Comparison of ENCODE assay signal across 1 cellular context in genomic region chr17:78127240-78127887, GRCh38.
TF ChIP-seq lines count a peak whose summit lies in the region.

No MANE protein-coding gene starts in this region.

TF ChIP-seq in HepG2, 621 proteins besides CTCF, POLR2A, EP300 and RAD21 (continued from another document and continues in another):
- TF ChIP-seq CSRNP1 (CRISPR knock-in tag; IDR thresholded peaks at IDR 0.05) (peak; percentile 62; the same call in 1 of the 2 replicates), RFX5 (IDR thresholded peaks at IDR 0.05; ENCODE audit: low read depth, low read length) (no peak), ZNF775 (CRISPR knock-in tag; IDR thresholded peaks at IDR 0.05; ENCODE audit: borderline replicate concordance) (no peak), NFKBIZ (CRISPR knock-in tag; IDR thresholded peaks at IDR 0.05) (no peak), ZNF776 (CRISPR knock-in tag; IDR thresholded peaks at IDR 0.05) (no peak; the same call in 1 of the 2 replicates), ZNF460 (CRISPR knock-in tag; IDR thresholded peaks at IDR 0.05; ENCODE audit: borderline replicate concordance) (no peak), MXI1 (IDR thresholded peaks at IDR 0.05; ENCODE audit: borderline replicate concordance, low read depth, low read length) (peak; percentile 85; the same call in 1 of the 3 replicates), KLF6 (CRISPR knock-in tag; IDR thresholded peaks at IDR 0.05) (peak; percentile 30; the same call in 1 of the 2 replicates), PBX3 (CRISPR knock-in tag; IDR thresholded peaks at IDR 0.05; ENCODE audit: borderline replicate concordance) (no peak), GTF2F1 (IDR thresholded peaks at IDR 0.05; ENCODE audit: low read length) (no peak), KDM4B (CRISPR knock-in tag; IDR thresholded peaks at IDR 0.05) (peak; percentile 74; the same call in 1 of the 2 replicates), MAZ (IDR thresholded peaks at IDR 0.05; ENCODE audit: borderline replicate concordance, low read depth, low read length) (peak; percentile 59; the same call in 1 of the 2 replicates), MAZ (CRISPR knock-in tag; IDR thresholded peaks at IDR 0.05; ENCODE audit: low read depth) (peak; percentile 72; the same call in 1 of the 2 replicates), MAFF (IDR thresholded peaks at IDR 0.05; ENCODE audit: low read depth, low read length) (no peak), ZNF138 (CRISPR knock-in tag; IDR thresholded peaks at IDR 0.05; ENCODE audit: low read depth) (no peak), ZNF333 (CRISPR knock-in tag; IDR thresholded peaks at IDR 0.05; ENCODE audit: borderline replicate concordance) (0 out of 2 replicates have a peak, but pooled peaks have one; percentile 20), ATF2 (CRISPR knock-in tag; IDR thresholded peaks at IDR 0.05) (peak; percentile 73), CSRNP2 (CRISPR knock-in tag; conservative IDR thresholded peaks at IDR 0.05; ENCODE audit: low read depth) (no peak), STAT5B (CRISPR knock-in tag; IDR thresholded peaks at IDR 0.05) (0 out of 2 replicates have a peak, but pooled peaks have one; percentile 70), CREM (IDR thresholded peaks at IDR 0.05) (peak; percentile 66; the same call in 1 of the 2 replicates), CREM (CRISPR knock-in tag; IDR thresholded peaks at IDR 0.05) (no peak), PHF8 (CRISPR knock-in tag; IDR thresholded peaks at IDR 0.05) (peak; percentile 74), FIP1L1 (IDR thresholded peaks at IDR 0.05; ENCODE audit: borderline replicate concordance, insufficient read depth, low read depth, low read length) (no peak), TFDP1 (CRISPR knock-in tag; IDR thresholded peaks at IDR 0.05; ENCODE audit: borderline replicate concordance) (peak; percentile 72; the same call in 1 of the 2 replicates), SYNCRIP (IDR thresholded peaks at IDR 0.05; ENCODE audit: insufficient read depth, low read depth, low read length) (no peak), FOXJ3 (CRISPR knock-in tag; IDR thresholded peaks at IDR 0.05; ENCODE audit: borderline replicate concordance) (no peak; the same call in 1 of the 2 replicates), ZNF563 (CRISPR knock-in tag; IDR thresholded peaks at IDR 0.05) (no peak), REPIN1 (CRISPR knock-in tag; IDR thresholded peaks at IDR 0.05; ENCODE audit: borderline replicate concordance, low read depth) (peak; percentile 48; the same call in 1 of the 2 replicates), ZNF180 (CRISPR knock-in tag; IDR thresholded peaks at IDR 0.05; ENCODE audit: borderline replicate concordance, low read depth) (no peak), TBX3 (IDR thresholded peaks at IDR 0.05; ENCODE audit: borderline replicate concordance) (no peak), RXRA (CRISPR knock-in tag; IDR thresholded peaks at IDR 0.05) (peak; percentile 98), RCOR2 (CRISPR knock-in tag; IDR thresholded peaks at IDR 0.05) (peak; percentile 22; the same call in 1 of the 2 replicates), ZBTB7B (CRISPR knock-in tag; IDR thresholded peaks at IDR 0.05) (peak; percentile 78), MXD3 (CRISPR knock-in tag; IDR thresholded peaks at IDR 0.05) (peak; percentile 41; the same call in 1 of the 2 replicates), ZNF512 (CRISPR knock-in tag; IDR thresholded peaks at IDR 0.05) (no peak), ZNF713 (CRISPR knock-in tag; IDR thresholded peaks at IDR 0.05) (peak; percentile 42; the same call in 1 of the 2 replicates), SNAPC4 (CRISPR knock-in tag; IDR thresholded peaks at IDR 0.05) (no peak), XRCC5 (optimal IDR thresholded peaks at IDR 0.05; ENCODE audit: low read length) (peak; percentile 54), ZNF557 (CRISPR knock-in tag; IDR thresholded peaks at IDR 0.05) (no peak; the same call in 1 of the 2 replicates), ZBTB3 (CRISPR knock-in tag; IDR thresholded peaks at IDR 0.05; ENCODE audit: borderline replicate concordance, low read depth) (no peak), ZNF136 (CRISPR knock-in tag; IDR thresholded peaks at IDR 0.05; ENCODE audit: low read depth) (0 out of 2 replicates have a peak, but pooled peaks have one; percentile 46), FOXC1 (CRISPR knock-in tag; IDR thresholded peaks at IDR 0.05; ENCODE audit: borderline replicate concordance) (no peak), KLF15 (CRISPR knock-in tag; IDR thresholded peaks at IDR 0.05; ENCODE audit: borderline replicate concordance) (no peak; the same call in 1 of the 2 replicates), RELA (CRISPR knock-in tag; IDR thresholded peaks at IDR 0.05) (peak; percentile 79; the same call in 1 of the 2 replicates), NFE2L1 (CRISPR knock-in tag; IDR thresholded peaks at IDR 0.05; ENCODE audit: borderline replicate concordance) (no peak), ZNF546 (CRISPR knock-in tag; conservative IDR thresholded peaks at IDR 0.05) (no peak), HNRNPK (IDR thresholded peaks at IDR 0.05; ENCODE audit: low read depth, low read length, poor library complexity, severe bottlenecking) (no peak), ZNF879 (CRISPR knock-in tag; IDR thresholded peaks at IDR 0.05) (no peak), ZNF510 (CRISPR knock-in tag; IDR thresholded peaks at IDR 0.05; ENCODE audit: low read depth) (peak; percentile 21; the same call in 1 of the 2 replicates), MBNL3 (CRISPR knock-in tag; conservative IDR thresholded peaks at IDR 0.05) (no peak), SIX4 (CRISPR knock-in tag; IDR thresholded peaks at IDR 0.05) (no peak), SRSF1 (optimal IDR thresholded peaks at IDR 0.05; ENCODE audit: low read depth, low read length) (peak; percentile 40), ZNF205 (CRISPR knock-in tag; IDR thresholded peaks at IDR 0.05) (0 out of 2 replicates have a peak, but pooled peaks have one; percentile 29), PHB2 (IDR thresholded peaks at IDR 0.05; ENCODE audit: partially characterized antibody) (no peak), REXO4 (CRISPR knock-in tag; IDR thresholded peaks at IDR 0.05; ENCODE audit: borderline replicate concordance) (no peak), ZNF652 (CRISPR knock-in tag; IDR thresholded peaks at IDR 0.05; ENCODE audit: borderline replicate concordance, low read depth) (no peak), GATAD1 (CRISPR knock-in tag; IDR thresholded peaks at IDR 0.05) (peak; percentile 77), ZNF549 (CRISPR knock-in tag; IDR thresholded peaks at IDR 0.05) (no peak)
